In the genomic region with DNA sequence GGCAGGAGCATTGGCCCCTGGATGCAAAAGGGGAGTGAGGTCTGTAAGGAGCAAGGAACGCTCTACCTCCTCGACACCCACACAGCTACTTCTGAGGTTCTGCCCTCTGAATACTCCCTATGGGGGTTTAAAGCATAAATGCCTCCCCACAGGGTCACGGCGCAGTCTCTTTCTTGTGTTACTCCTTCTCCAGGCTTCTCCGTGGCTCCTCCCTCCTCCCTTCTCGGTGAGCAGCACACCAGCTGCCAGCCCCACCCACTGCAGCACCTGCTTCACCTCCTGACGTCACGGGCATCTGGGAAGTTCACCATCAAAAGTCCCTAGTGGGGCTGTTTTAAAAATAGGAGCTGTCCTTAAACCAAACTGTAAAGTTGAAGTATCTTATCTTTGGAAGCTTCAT, we compare ENCODE assay signal across 1 cellular context.
TF ChIP-seq lines count a peak whose summit lies in the region.

No MANE protein-coding gene starts in this region.

TF ChIP-seq in WTC11, 78 proteins besides CTCF, POLR2A, EP300 and RAD21:
- TF ChIP-seq, protein P1, sequence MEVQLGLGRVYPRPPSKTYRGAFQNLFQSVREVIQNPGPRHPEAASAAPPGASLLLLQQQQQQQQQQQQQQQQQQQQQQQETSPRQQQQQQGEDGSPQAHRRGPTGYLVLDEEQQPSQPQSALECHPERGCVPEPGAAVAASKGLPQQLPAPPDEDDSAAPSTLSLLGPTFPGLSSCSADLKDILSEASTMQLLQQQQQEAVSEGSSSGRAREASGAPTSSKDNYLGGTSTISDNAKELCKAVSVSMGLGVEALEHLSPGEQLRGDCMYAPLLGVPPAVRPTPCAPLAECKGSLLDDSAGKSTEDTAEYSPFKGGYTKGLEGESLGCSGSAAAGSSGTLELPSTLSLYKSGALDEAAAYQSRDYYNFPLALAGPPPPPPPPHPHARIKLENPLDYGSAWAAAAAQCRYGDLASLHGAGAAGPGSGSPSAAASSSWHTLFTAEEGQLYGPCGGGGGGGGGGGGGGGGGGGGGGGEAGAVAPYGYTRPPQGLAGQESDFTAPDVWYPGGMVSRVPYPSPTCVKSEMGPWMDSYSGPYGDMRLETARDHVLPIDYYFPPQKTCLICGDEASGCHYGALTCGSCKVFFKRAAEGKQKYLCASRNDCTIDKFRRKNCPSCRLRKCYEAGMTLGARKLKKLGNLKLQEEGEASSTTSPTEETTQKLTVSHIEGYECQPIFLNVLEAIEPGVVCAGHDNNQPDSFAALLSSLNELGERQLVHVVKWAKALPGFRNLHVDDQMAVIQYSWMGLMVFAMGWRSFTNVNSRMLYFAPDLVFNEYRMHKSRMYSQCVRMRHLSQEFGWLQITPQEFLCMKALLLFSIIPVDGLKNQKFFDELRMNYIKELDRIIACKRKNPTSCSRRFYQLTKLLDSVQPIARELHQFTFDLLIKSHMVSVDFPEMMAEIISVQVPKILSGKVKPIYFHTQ (CRISPR knock-in tag; IDR thresholded peaks at IDR 0.05), result no peak
- no peak for TF ChIP-seq EMX1 (CRISPR knock-in tag; IDR thresholded peaks at IDR 0.05)
- TF ChIP-seq NR3C1 (CRISPR knock-in tag; conservative IDR thresholded peaks at IDR 0.05; ENCODE audit: low read depth), result no peak
- no peak for TF ChIP-seq NFATC4 (CRISPR knock-in tag; IDR thresholded peaks at IDR 0.05)
- no peak for TF ChIP-seq ZNF219 (CRISPR knock-in tag; IDR thresholded peaks at IDR 0.05; ENCODE audit: borderline replicate concordance)
- TF ChIP-seq, protein P2, sequence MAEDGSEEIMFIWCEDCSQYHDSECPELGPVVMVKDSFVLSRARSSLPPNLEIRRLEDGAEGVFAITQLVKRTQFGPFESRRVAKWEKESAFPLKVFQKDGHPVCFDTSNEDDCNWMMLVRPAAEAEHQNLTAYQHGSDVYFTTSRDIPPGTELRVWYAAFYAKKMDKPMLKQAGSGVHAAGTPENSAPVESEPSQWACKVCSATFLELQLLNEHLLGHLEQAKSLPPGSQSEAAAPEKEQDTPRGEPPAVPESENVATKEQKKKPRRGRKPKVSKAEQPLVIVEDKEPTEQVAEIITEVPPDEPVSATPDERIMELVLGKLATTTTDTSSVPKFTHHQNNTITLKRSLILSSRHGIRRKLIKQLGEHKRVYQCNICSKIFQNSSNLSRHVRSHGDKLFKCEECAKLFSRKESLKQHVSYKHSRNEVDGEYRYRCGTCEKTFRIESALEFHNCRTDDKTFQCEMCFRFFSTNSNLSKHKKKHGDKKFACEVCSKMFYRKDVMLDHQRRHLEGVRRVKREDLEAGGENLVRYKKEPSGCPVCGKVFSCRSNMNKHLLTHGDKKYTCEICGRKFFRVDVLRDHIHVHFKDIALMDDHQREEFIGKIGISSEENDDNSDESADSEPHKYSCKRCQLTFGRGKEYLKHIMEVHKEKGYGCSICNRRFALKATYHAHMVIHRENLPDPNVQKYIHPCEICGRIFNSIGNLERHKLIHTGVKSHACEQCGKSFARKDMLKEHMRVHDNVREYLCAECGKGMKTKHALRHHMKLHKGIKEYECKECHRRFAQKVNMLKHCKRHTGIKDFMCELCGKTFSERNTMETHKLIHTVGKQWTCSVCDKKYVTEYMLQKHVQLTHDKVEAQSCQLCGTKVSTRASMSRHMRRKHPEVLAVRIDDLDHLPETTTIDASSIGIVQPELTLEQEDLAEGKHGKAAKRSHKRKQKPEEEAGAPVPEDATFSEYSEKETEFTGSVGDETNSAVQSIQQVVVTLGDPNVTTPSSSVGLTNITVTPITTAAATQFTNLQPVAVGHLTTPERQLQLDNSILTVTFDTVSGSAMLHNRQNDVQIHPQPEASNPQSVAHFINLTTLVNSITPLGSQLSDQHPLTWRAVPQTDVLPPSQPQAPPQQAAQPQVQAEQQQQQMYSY (CRISPR knock-in tag; IDR thresholded peaks at IDR 0.05), result no peak
- TF ChIP-seq, protein P3, sequence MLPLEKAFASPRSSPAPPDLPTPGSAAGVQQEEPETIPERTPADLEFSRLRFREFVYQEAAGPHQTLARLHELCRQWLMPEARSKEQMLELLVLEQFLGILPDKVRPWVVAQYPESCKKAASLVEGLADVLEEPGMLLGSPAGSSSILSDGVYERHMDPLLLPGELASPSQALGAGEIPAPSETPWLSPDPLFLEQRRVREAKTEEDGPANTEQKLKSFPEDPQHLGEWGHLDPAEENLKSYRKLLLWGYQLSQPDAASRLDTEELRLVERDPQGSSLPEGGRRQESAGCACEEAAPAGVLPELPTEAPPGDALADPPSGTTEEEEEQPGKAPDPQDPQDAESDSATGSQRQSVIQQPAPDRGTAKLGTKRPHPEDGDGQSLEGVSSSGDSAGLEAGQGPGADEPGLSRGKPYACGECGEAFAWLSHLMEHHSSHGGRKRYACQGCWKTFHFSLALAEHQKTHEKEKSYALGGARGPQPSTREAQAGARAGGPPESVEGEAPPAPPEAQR (CRISPR knock-in tag; IDR thresholded peaks at IDR 0.05), result no peak
- TF ChIP-seq, protein P4, sequence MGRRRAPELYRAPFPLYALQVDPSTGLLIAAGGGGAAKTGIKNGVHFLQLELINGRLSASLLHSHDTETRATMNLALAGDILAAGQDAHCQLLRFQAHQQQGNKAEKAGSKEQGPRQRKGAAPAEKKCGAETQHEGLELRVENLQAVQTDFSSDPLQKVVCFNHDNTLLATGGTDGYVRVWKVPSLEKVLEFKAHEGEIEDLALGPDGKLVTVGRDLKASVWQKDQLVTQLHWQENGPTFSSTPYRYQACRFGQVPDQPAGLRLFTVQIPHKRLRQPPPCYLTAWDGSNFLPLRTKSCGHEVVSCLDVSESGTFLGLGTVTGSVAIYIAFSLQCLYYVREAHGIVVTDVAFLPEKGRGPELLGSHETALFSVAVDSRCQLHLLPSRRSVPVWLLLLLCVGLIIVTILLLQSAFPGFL (CRISPR knock-in tag; IDR thresholded peaks at IDR 0.05; ENCODE audit: borderline replicate concordance), result no peak
- TF ChIP-seq OVOL2 (CRISPR knock-in tag; IDR thresholded peaks at IDR 0.05; ENCODE audit: borderline replicate concordance), result no peak
- TF ChIP-seq CBFB (CRISPR knock-in tag; IDR thresholded peaks at IDR 0.05; ENCODE audit: low read depth), result no peak
- TF ChIP-seq, protein P5, sequence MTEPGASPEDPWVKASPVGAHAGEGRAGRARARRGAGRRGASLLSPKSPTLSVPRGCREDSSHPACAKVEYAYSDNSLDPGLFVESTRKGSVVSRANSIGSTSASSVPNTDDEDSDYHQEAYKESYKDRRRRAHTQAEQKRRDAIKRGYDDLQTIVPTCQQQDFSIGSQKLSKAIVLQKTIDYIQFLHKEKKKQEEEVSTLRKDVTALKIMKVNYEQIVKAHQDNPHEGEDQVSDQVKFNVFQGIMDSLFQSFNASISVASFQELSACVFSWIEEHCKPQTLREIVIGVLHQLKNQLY (CRISPR knock-in tag; IDR thresholded peaks at IDR 0.05), result no peak
- no peak for TF ChIP-seq ZNF671 (CRISPR knock-in tag; IDR thresholded peaks at IDR 0.05)
- TF ChIP-seq, protein P6, sequence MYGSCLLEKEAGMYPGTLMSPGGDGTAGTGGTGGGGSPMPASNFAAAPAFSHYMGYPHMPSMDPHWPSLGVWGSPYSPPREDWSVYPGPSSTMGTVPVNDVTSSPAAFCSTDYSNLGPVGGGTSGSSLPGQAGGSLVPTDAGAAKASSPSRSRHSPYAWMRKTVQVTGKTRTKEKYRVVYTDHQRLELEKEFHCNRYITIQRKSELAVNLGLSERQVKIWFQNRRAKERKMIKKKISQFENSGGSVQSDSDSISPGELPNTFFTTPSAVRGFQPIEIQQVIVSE (CRISPR knock-in tag; IDR thresholded peaks at IDR 0.05; ENCODE audit: borderline replicate concordance), result no peak
- TF ChIP-seq, protein P7, sequence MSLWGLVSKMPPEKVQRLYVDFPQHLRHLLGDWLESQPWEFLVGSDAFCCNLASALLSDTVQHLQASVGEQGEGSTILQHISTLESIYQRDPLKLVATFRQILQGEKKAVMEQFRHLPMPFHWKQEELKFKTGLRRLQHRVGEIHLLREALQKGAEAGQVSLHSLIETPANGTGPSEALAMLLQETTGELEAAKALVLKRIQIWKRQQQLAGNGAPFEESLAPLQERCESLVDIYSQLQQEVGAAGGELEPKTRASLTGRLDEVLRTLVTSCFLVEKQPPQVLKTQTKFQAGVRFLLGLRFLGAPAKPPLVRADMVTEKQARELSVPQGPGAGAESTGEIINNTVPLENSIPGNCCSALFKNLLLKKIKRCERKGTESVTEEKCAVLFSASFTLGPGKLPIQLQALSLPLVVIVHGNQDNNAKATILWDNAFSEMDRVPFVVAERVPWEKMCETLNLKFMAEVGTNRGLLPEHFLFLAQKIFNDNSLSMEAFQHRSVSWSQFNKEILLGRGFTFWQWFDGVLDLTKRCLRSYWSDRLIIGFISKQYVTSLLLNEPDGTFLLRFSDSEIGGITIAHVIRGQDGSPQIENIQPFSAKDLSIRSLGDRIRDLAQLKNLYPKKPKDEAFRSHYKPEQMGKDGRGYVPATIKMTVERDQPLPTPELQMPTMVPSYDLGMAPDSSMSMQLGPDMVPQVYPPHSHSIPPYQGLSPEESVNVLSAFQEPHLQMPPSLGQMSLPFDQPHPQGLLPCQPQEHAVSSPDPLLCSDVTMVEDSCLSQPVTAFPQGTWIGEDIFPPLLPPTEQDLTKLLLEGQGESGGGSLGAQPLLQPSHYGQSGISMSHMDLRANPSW (CRISPR knock-in tag; conservative IDR thresholded peaks at IDR 0.05; ENCODE audit: low read depth), result no peak
- TF ChIP-seq, protein P8, sequence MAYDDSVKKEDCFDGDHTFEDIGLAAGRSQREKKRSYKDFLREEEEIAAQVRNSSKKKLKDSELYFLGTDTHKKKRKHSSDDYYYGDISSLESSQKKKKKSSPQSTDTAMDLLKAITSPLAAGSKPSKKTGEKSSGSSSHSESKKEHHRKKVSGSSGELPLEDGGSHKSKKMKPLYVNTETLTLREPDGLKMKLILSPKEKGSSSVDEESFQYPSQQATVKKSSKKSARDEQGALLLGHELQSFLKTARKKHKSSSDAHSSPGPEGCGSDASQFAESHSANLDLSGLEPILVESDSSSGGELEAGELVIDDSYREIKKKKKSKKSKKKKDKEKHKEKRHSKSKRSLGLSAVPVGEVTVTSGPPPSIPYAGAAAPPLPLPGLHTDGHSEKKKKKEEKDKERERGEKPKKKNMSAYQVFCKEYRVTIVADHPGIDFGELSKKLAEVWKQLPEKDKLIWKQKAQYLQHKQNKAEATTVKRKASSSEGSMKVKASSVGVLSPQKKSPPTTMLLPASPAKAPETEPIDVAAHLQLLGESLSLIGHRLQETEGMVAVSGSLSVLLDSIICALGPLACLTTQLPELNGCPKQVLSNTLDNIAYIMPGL (CRISPR knock-in tag; IDR thresholded peaks at IDR 0.05), result no peak
- no peak for TF ChIP-seq NR2C2 (CRISPR knock-in tag; IDR thresholded peaks at IDR 0.05)
- TF ChIP-seq SMAD3 (CRISPR knock-in tag; IDR thresholded peaks at IDR 0.05; ENCODE audit: borderline replicate concordance), result no peak
- TF ChIP-seq ETV6 (CRISPR knock-in tag; IDR thresholded peaks at IDR 0.05), result no peak
